ENCODE assay signal across 8 cellular contexts in genomic region chr17:2749784-2750181, GRCh38. TPM values are rescaled to one million over a fixed set of nuclear protein-coding genes. Genes with fewer than 3 reads are reported as not detected.
DNase-seq lines count a peak whose midpoint lies in the region; ATAC-seq and TF ChIP-seq lines count a peak whose summit lies in the region.

No MANE protein-coding gene starts in this region.

- intact Hi-C loops in PC-9 (cut with micrococcal nuclease; ENCODE audit: unreplicated experiment) = no loop called here
- intact Hi-C loops in natural killer cell (cut with micrococcal nuclease) = no loop called here

- no peaks in the 10 kb centered on the region for H3K27me3 ChIP-seq in H9 (ENCODE audit: insufficient read depth, low read length)
- H3K27me3 ChIP-seq in PC-9 (ENCODE audit: insufficient read depth, low read depth) = peaks cover 66% of the 10 kb centered on the region

- H3T11ph ChIP-seq in H9 (ENCODE audit: low read length) = no peak overlapping the region

- H3K36me3 Mint-ChIP-seq in H9 (ENCODE audit: insufficient read depth in 1 of 3, low read depth in 3 of 3) (no peaks in the 10 kb centered on the region), natural killer cell (no peaks in the 10 kb centered on the region)
- H3K36me3 Mint-ChIP-seq in activated T-cell treated with anti-CD3 and anti-CD28 coated beads, Interleukin-2, amount 50 U/mL, for 72 hours (ENCODE audit: insufficient read depth in 2 of 2) = no peaks in the 10 kb centered on the region
- no peaks in the 10 kb centered on the region for H3K36me3 Mint-ChIP-seq in stimulated activated effector memory CD8-positive, alpha-beta T cell treated with anti-CD3 and anti-CD28 coated beads, Interleukin-12 subunit alpha, Interleukin-12 subunit beta, amount 100 ng/mL, for 72 hours

- H3K23ac ChIP-seq in H9 (ENCODE audit: insufficient read length, low read depth, low read length) = no peak overlapping the region

- H3K27ac Mint-ChIP-seq in H9 (no peak overlapping the region), natural killer cell (no peak overlapping the region)
- no peak overlapping the region for H3K27ac Mint-ChIP-seq in activated T-cell treated with anti-CD3 and anti-CD28 coated beads, Interleukin-2, amount 50 U/mL, for 72 hours
- H3K27ac Mint-ChIP-seq in stimulated activated effector memory CD8-positive, alpha-beta T cell treated with anti-CD3 and anti-CD28 coated beads, Interleukin-12 subunit alpha, Interleukin-12 subunit beta, amount 100 ng/mL, for 72 hours = no peak overlapping the region

- no peak for TF ChIP-seq CTCF in H9 (conservative IDR thresholded peaks at IDR 0.05)
- no peak for TF ChIP-seq CTCF in PC-9 (conservative IDR thresholded peaks at IDR 0.05)
- TF ChIP-seq CTCF in fibroblast of mammary gland (conservative IDR thresholded peaks at IDR 0.05; ENCODE audit: control insufficient read depth, insufficient read depth, low read depth, low read length) = no peak
- TF ChIP-seq CTCF in natural killer cell (IDR thresholded peaks at IDR 0.05) = no peak

- no peak overlapping the region for H4K5ac ChIP-seq in H9 (ENCODE audit: insufficient read length, low read depth, low read length)

- H3K9me3 ChIP-seq in H9 (ENCODE audit: control insufficient read depth, low read depth, low read length) (no peaks in the 10 kb centered on the region), PC-9 (ENCODE audit: insufficient read depth, low read depth) (no peaks in the 10 kb centered on the region)

- H3K9me3 Mint-ChIP-seq in H9 (no peaks in the 10 kb centered on the region), natural killer cell (no peaks in the 10 kb centered on the region)
- no peaks in the 10 kb centered on the region for H3K9me3 Mint-ChIP-seq in activated T-cell treated with anti-CD3 and anti-CD28 coated beads, Interleukin-2, amount 50 U/mL, for 72 hours
- no peaks in the 10 kb centered on the region for H3K9me3 Mint-ChIP-seq in stimulated activated effector memory CD8-positive, alpha-beta T cell treated with anti-CD3 and anti-CD28 coated beads, Interleukin-12 subunit alpha, Interleukin-12 subunit beta, amount 100 ng/mL, for 72 hours

- no peaks in the 10 kb centered on the region for H3K36me3 ChIP-seq in PC-9 (ENCODE audit: low read depth)

- H3K79me2 ChIP-seq in H9 (ENCODE audit: insufficient read depth, low read length) = no peaks in the 10 kb centered on the region
- no peaks in the 10 kb centered on the region for H3K79me2 ChIP-seq in PC-9 (ENCODE audit: low read depth)

- no TSS peak for BruUV-seq in PC-9 (replicated peaks; lab: Mats Ljungman, UMichigan)

- POLR2A ChIA-PET in PC-9 (lab: Charles Lee; ENCODE audit: unreplicated experiment) = no interaction called here

- no peak overlapping the region for H2BK12ac ChIP-seq in H9 (ENCODE audit: insufficient read length, low read depth, low read length)

- no peak overlapping the region for H3K4me2 ChIP-seq in H9 (ENCODE audit: insufficient read depth, insufficient read length, low read length)
- peak overlapping the region; percentile 50 for H3K4me2 ChIP-seq in PC-9

- peak overlapping the region in 1 of 2 experiments; percentile 71; a peak in 3 of 5 replicates for H3K4me3 Mint-ChIP-seq in H9
- H3K4me3 Mint-ChIP-seq in activated T-cell treated with anti-CD3 and anti-CD28 coated beads, Interleukin-2, amount 50 U/mL, for 72 hours = peak overlapping the region in 1 of 2 donors; percentile 44
- H3K4me3 Mint-ChIP-seq in natural killer cell = no peak overlapping the region
- no peak overlapping the region for H3K4me3 Mint-ChIP-seq in stimulated activated effector memory CD8-positive, alpha-beta T cell treated with anti-CD3 and anti-CD28 coated beads, Interleukin-12 subunit alpha, Interleukin-12 subunit beta, amount 100 ng/mL, for 72 hours

- no peaks in the 10 kb centered on the region for H3K79me1 ChIP-seq in H9 (ENCODE audit: insufficient read depth, low read depth, low read length, poor library complexity, severe bottlenecking)

- H3K4me1 ChIP-seq in H9 (ENCODE audit: insufficient read depth, low read length) = no peaks in the 10 kb centered on the region
- H3K4me1 ChIP-seq in PC-9 (replicated peaks; ENCODE audit: insufficient read depth) = no peaks in the 10 kb centered on the region

- WGBS in H9 (ENCODE audit: extremely low coverage, insufficient read length, low lambda C conversion rate) = no CpG with 5 or more reads among the region's 35 CpGs

- H2BK20ac ChIP-seq in H9 (ENCODE audit: low read depth, low read length, poor library complexity, severe bottlenecking) = no peak overlapping the region

- no peaks in the 10 kb centered on the region for H3F3A ChIP-seq in PC-9 (ENCODE audit: insufficient read depth, low read depth)

- H4K20me1 ChIP-seq in H9 (ENCODE audit: control insufficient read depth, insufficient read depth, insufficient read length) (no peaks in the 10 kb centered on the region), PC-9 (ENCODE audit: insufficient read depth) (peaks cover 6% of the 10 kb centered on the region; the same call in 1 of the 2 replicates)

- no peak overlapping the region for H3K56ac ChIP-seq in H9 (ENCODE audit: insufficient read length, low read depth, low read length)

- H3K9ac ChIP-seq in H9 (ENCODE audit: extremely low read depth, insufficient read length, low read length) = no peak overlapping the region

- H3K9me2 ChIP-seq in PC-9 (ENCODE audit: insufficient read depth) = no peaks in the 10 kb centered on the region

- H2AK5ac ChIP-seq in H9 (ENCODE audit: insufficient read length, low read length) = no peak overlapping the region

- H3K4ac ChIP-seq in H9 (ENCODE audit: low read depth, low read length) = no peak overlapping the region

- H3K23me2 ChIP-seq in H9 (ENCODE audit: insufficient read length, low read depth, low read length, poor library complexity, severe bottlenecking) = peaks cover 5% of the 10 kb centered on the region

- H3K18ac ChIP-seq in H9 (ENCODE audit: insufficient read length, low read depth, low read length) = no peak overlapping the region

- peak; percentile 96 to 97 for ATAC-seq in activated T-cell treated with anti-CD3 and anti-CD28 coated beads, Interleukin-2, amount 50 U/mL, for 72 hours (replicated peaks in 1 of 2)
- ATAC-seq in natural killer cell (peak; percentile 93 to 100 (median 100)), GM19467 (IDR thresholded peaks at IDR 0.05; ENCODE audit: unreplicated experiment) (no peak)
- peak; percentile 94 for ATAC-seq in stimulated activated effector memory CD8-positive, alpha-beta T cell treated with anti-CD3 and anti-CD28 coated beads, Interleukin-12 subunit alpha, Interleukin-12 subunit beta, amount 100 ng/mL, for 72 hours

- DNase-seq in AG08395 (ENCODE audit: low spot score) = peak; percentile 91
- DNase-seq in H9 = peak; percentile 93
- DNase-seq in PC-9 = peak; percentile 58 to 82
- peak; percentile 81 to 85 for DNase-seq in activated T-cell treated with anti-CD3 and anti-CD28 coated beads, Interleukin-2, amount 50 U/mL, for 72 hours
- peak; percentile 54 for DNase-seq in fibroblast of mammary gland (ENCODE audit: low read depth)
- DNase-seq in natural killer cell = peak; percentile 75
- DNase-seq in stimulated activated effector memory CD8-positive, alpha-beta T cell treated with anti-CD3 and anti-CD28 coated beads, Interleukin-12 subunit alpha, Interleukin-12 subunit beta, amount 100 ng/mL, for 72 hours (ENCODE audit: low spot score in 2 of 2) = peak; percentile 79 to 87

- no peak overlapping the region for H3K14ac ChIP-seq in H9 (ENCODE audit: insufficient read depth, low read length)

- H2BK120ac ChIP-seq in H9 (ENCODE audit: low read depth, low read length, poor library complexity, severe bottlenecking) = no peak overlapping the region

- H2BK5ac ChIP-seq in H9 (ENCODE audit: insufficient read length, low read length) = no peak overlapping the region

- CTCF ChIA-PET in PC-9 (lab: Charles Lee) = no interaction called here

- H3K27ac ChIP-seq in H9 (ENCODE audit: insufficient read length, low read depth, low read length) (no peak overlapping the region), PC-9 (no peak overlapping the region)

- H3K27me3 Mint-ChIP-seq in H9 (ENCODE audit: low read depth) = peaks cover 31% of the 10 kb centered on the region
- peaks cover 61% of the 10 kb centered on the region for H3K27me3 Mint-ChIP-seq in activated T-cell treated with anti-CD3 and anti-CD28 coated beads, Interleukin-2, amount 50 U/mL, for 72 hours (ENCODE audit: low read depth)
- peaks cover 33 to 38% of the 10 kb centered on the region in 2 donors for H3K27me3 Mint-ChIP-seq in natural killer cell (ENCODE audit: low read depth in 2 of 2)

- H2AFZ ChIP-seq in H9 (ENCODE audit: low read length) (no peak overlapping the region), PC-9 (no peak overlapping the region)

- H4K91ac ChIP-seq in H9 (ENCODE audit: insufficient read length, low read depth, low read length) = no peak overlapping the region

- no peak overlapping the region for H4K8ac ChIP-seq in H9 (replicated peaks; ENCODE audit: insufficient read length, low read depth, low read length)

- H3K4me3 ChIP-seq in PC-9 (no peak overlapping the region), fibroblast of mammary gland (ENCODE audit: control insufficient read depth, low read depth, low read length) (no peak overlapping the region)

- H3K4me1 Mint-ChIP-seq in H9 (peaks cover 14 to 26% of the 10 kb centered on the region in 2 experiments), natural killer cell (no peaks in the 10 kb centered on the region)
- H3K4me1 Mint-ChIP-seq in activated T-cell treated with anti-CD3 and anti-CD28 coated beads, Interleukin-2, amount 50 U/mL, for 72 hours (ENCODE audit: low read depth) = no peaks in the 10 kb centered on the region
- no peaks in the 10 kb centered on the region for H3K4me1 Mint-ChIP-seq in stimulated activated effector memory CD8-positive, alpha-beta T cell treated with anti-CD3 and anti-CD28 coated beads, Interleukin-12 subunit alpha, Interleukin-12 subunit beta, amount 100 ng/mL, for 72 hours

- no peak overlapping the region for H2BK15ac ChIP-seq in H9 (ENCODE audit: low read depth, low read length)

RNA-seq across cellular contexts. Expression of gene CCDC92B, which starts 0.3 kb away (rescaled TPM):
- 7.1 and 8.0 TPM in 2 replicates for total RNA-seq in H9 (2021)
- total RNA-seq in PC-9 (2021) = 1.9 and 3.0 TPM in 2 replicates
- total RNA-seq in activated T-cell treated with anti-CD3 and anti-CD28 coated beads, Interleukin-2, amount 50 U/mL, for 72 hours = under 1 TPM in 1 of 2 donors, not detected in 1; 0.14 TPM
- not detected for total RNA-seq in natural killer cell

RNA-seq across cellular contexts. Expression of gene CLUH, which starts 38.2 kb away (rescaled TPM):
- total RNA-seq in H9 (2021) (91.3 and 97.0 TPM in 2 replicates), PC-9 (2021) (142 and 165 TPM in 2 replicates), natural killer cell (10 to 100 TPM; 34.6 to 43.5 (median 42.1) TPM)
- 10 to 100 TPM; 32.1 to 49.7 TPM for total RNA-seq in activated T-cell treated with anti-CD3 and anti-CD28 coated beads, Interleukin-2, amount 50 U/mL, for 72 hours

RNA-seq across cellular contexts. Expression of gene RAP1GAP2, which starts 46.5 kb away (rescaled TPM):
- total RNA-seq in H9 (2021) (32.2 and 33.8 TPM in 2 replicates), PC-9 (2021) (10.1 and 13.0 TPM in 2 replicates), natural killer cell (100 to 1,000 TPM; 274 to 418 (median 390) TPM)
- 1 to 10 TPM in 1 of 2 donors, under 1 TPM in 1; 0.50 to 3.1 TPM for total RNA-seq in activated T-cell treated with anti-CD3 and anti-CD28 coated beads, Interleukin-2, amount 50 U/mL, for 72 hours
